ENCODE assay signal across 7 cellular contexts in genomic region chr6:160467261-160467871, GRCh38.
DNase-seq lines count a peak whose midpoint lies in the region; ATAC-seq, FAIRE-seq and TF ChIP-seq lines count a peak whose summit lies in the region.
"Not testable (repeated sequence)": the region's sequence is repeated elsewhere in the genome, so short reads cannot be mapped to it uniquely, and the experiment has no call there.

No MANE protein-coding gene starts in this region.

- H4K91ac ChIP-seq in H1 (replicated peaks; ENCODE audit: insufficient read length, low read length) = not testable (repeated sequence)

- not testable (repeated sequence) for H3K79me1 ChIP-seq in H1 (ENCODE audit: low read depth, low read length)

- H3K79me2 ChIP-seq in H1 (ENCODE audit: control insufficient read depth in 1 of 2, insufficient read depth in 2 of 2, low read length in 2 of 2) = not testable (repeated sequence)

- not testable (repeated sequence) for H3K14ac ChIP-seq in H1 (ENCODE audit: insufficient read length)

- not testable (repeated sequence) for H4K5ac ChIP-seq in H1 (ENCODE audit: insufficient read length, low read depth, low read length)

- POLR2A ChIA-PET in WTC11 (lab: Charles Lee); H1 (lab: Charles Lee; ENCODE audit: partially characterized antibody): not testable (repeated sequence)

- H3K27ac ChIP-seq in H1 (ENCODE audit: low read depth, low read length) = not testable (repeated sequence)

- DNase-seq in DMS53 (lab: John Stamatoyannopoulos, UW) (peak; percentile 8), HT-29 (ENCODE audit: low spot score) (peak; percentile 7), WTC11 (ENCODE audit: low spot score) (peak; percentile 66), H1 (ENCODE audit: low read depth in 1 of 2, low spot score in 2 of 2) (peak in 1 of 2 experiments; percentile 66), islet precursor cell (peak; percentile 66)
- not testable (repeated sequence) for DNase-seq in frontal cortex (ENCODE audit: low spot score in 2 of 2); progenitor cell of endocrine pancreas (ENCODE audit: low spot score, unreplicated experiment)

- not testable (repeated sequence) for H3K4ac ChIP-seq in H1 (replicated peaks; ENCODE audit: insufficient read length, low read depth, low read length)

- not testable (repeated sequence) for H2AK5ac ChIP-seq in H1 (ENCODE audit: low read depth, low read length)

- 73% methylated on average over 14 of the region's 14 CpGs; no CpG with 5 or more reads in 1 of the 2 experiments for WGBS in H1 (ENCODE audit: extremely low coverage in 1 of 2, insufficient coverage in 1 of 2, insufficient read length in 1 of 2, insufficient replicate concordance in 2 of 2, low coverage in 1 of 2, low lambda C conversion rate in 2 of 2, missing lambda C conversion rate in 1 of 2), 2 experiments

- H3K18ac ChIP-seq in H1 (ENCODE audit: extremely low read depth, low read length) = not testable (repeated sequence)

- not testable (repeated sequence) for H2BK20ac ChIP-seq in H1 (ENCODE audit: low read length)

- H3K4me1 Mint-ChIP-seq in WTC11; progenitor cell of endocrine pancreas (ENCODE audit: low read depth): not testable (repeated sequence)

- TF ChIP-seq POLR2A in H1 (IDR thresholded peaks at IDR 0.05; ENCODE audit: control extremely low read depth in 1 of 2, low read depth in 2 of 2, low read length in 2 of 2) = not testable (repeated sequence)

- not testable (repeated sequence) for H3K36me3 ChIP-seq in H1 (ENCODE audit: control insufficient read depth in 2 of 4, insufficient read depth in 4 of 4, low read length in 3 of 4)

- not testable (repeated sequence) for H4K8ac ChIP-seq in H1 (ENCODE audit: extremely low read depth, insufficient read depth, low read length)

- CTCF ChIA-PET in WTC11 (lab: Charles Lee) (interaction anchor here (1.0 kb wide), 1 partner anchor 333 kb away, joined by 3 read pairs; no protein-coding TSS in a partner anchor), H1 (lab: Charles Lee; ENCODE audit: partially characterized antibody) (interaction anchor here (0.6 to 1.3 kb wide), 5 partner anchors 9 to 34 kb away, joined by 3 to 4 read pairs (median 3); no protein-coding TSS in a partner anchor)

- peak overlapping the region; percentile 14; the same call in 1 of the 2 replicates for H2AFZ ChIP-seq in H1 (ENCODE audit: low read length)

- not testable (repeated sequence) for H3K23me2 ChIP-seq in H1 (ENCODE audit: low read depth, low read length)

- H3K27me3 ChIP-seq in H1 (replicated peaks in 1 of 4; ENCODE audit: control insufficient read depth in 3 of 4, extremely low read depth in 1 of 4, insufficient read depth in 3 of 4, low read length in 3 of 4) = not testable (repeated sequence)

- H3K4me3 ChIP-seq in H1 (ENCODE audit: extremely low read depth in 1 of 4, insufficient read depth in 2 of 4, low read depth in 3 of 4, low read length in 4 of 4) = not testable (repeated sequence)

- H3K36me3 Mint-ChIP-seq in WTC11 = peaks cover 12% of the 10 kb centered on the region
- H3K36me3 Mint-ChIP-seq in progenitor cell of endocrine pancreas (ENCODE audit: insufficient read depth) = not testable (repeated sequence)

- not testable (repeated sequence) for H3K9me3 ChIP-seq in H1 (ENCODE audit: insufficient read depth in 2 of 2, low read depth in 1 of 2, low read length in 1 of 2)

- H3K4me1 ChIP-seq in H1 (replicated peaks in 1 of 4; ENCODE audit: control insufficient read depth in 3 of 4, insufficient read depth in 4 of 4, low read length in 3 of 4) = not testable (repeated sequence)

- H3K4me2 ChIP-seq in H1 (ENCODE audit: insufficient read depth in 1 of 2, low read depth in 2 of 2, low read length in 2 of 2) = not testable (repeated sequence)

- H3K23ac ChIP-seq in H1 (ENCODE audit: insufficient read length) = not testable (repeated sequence)

- TF ChIP-seq CTCF in WTC11 (IDR thresholded peaks at IDR 0.05) (peak; percentile 49), H1 (IDR thresholded peaks at IDR 0.05; ENCODE audit: control extremely low read depth in 1 of 3, insufficient read depth in 1 of 3, low read depth in 1 of 3, low read length in 3 of 3) (peak; percentile 38 to 56 (median 53)), progenitor cell of endocrine pancreas (IDR thresholded peaks at IDR 0.05; ENCODE audit: unreplicated experiment) (peak; percentile 55)

- H3K27ac Mint-ChIP-seq in WTC11 = not testable (repeated sequence)
- peak overlapping the region; percentile 43 for H3K27ac Mint-ChIP-seq in progenitor cell of endocrine pancreas

- not testable (repeated sequence) for H4K20me1 ChIP-seq in H1 (replicated peaks in 1 of 2; ENCODE audit: control insufficient read depth in 1 of 2, insufficient read depth in 2 of 2, low read length in 2 of 2)

- ATAC-seq in WTC11 = peak; percentile 99

- not testable (repeated sequence) for H2BK12ac ChIP-seq in H1 (ENCODE audit: low read depth, low read length)

- H3K9ac ChIP-seq in H1 (replicated peaks in 1 of 4; ENCODE audit: extremely low read depth in 1 of 4, low read depth in 3 of 4, low read length in 3 of 4) = not testable (repeated sequence)

- not testable (repeated sequence) for H3K27me3 Mint-ChIP-seq in WTC11 (ENCODE audit: low read depth); progenitor cell of endocrine pancreas

- H3K56ac ChIP-seq in H1 (replicated peaks; ENCODE audit: insufficient read length, low read depth, low read length) = not testable (repeated sequence)

- peak; percentile 89 for FAIRE-seq in H1 (lab: Jason Lieb, UNC)
- FAIRE-seq in frontal cortex (lab: Jason Lieb, UNC) = peak; percentile 37

- not testable (repeated sequence) for H2BK5ac ChIP-seq in H1 (ENCODE audit: low read depth, low read length)

- TF ChIP-seq RAD21 in H1 (IDR thresholded peaks at IDR 0.05 in 1 of 2, conservative IDR thresholded peaks at IDR 0.05 in 1 of 2; ENCODE audit: low read depth in 2 of 2, low read length in 2 of 2) = peak; percentile 10 to 33; a peak in 3 of 4 replicates

- not testable (repeated sequence) for H3K4me3 Mint-ChIP-seq in WTC11; progenitor cell of endocrine pancreas (ENCODE audit: low read depth)

- not testable (repeated sequence) for H2BK15ac ChIP-seq in H1 (ENCODE audit: low read length)

- peaks cover 15% of the 10 kb centered on the region for H3K9me3 Mint-ChIP-seq in WTC11
- H3K9me3 Mint-ChIP-seq in progenitor cell of endocrine pancreas (ENCODE audit: low read depth) = not testable (repeated sequence)

- TF ChIP-seq EP300 in H1 (IDR thresholded peaks at IDR 0.05; ENCODE audit: borderline replicate concordance in 1 of 2, low read depth in 2 of 2, low read length in 2 of 2) = not testable (repeated sequence)

- not testable (repeated sequence) for H2BK120ac ChIP-seq in H1 (replicated peaks; ENCODE audit: low read depth, low read length)

TF ChIP-seq in H1, 55 proteins besides CTCF, POLR2A, EP300 and RAD21:
- TF ChIP-seq TEAD4 (IDR thresholded peaks at IDR 0.05; ENCODE audit: low read depth, low read length) = 0 out of 2 replicates have a peak, but pooled peaks have one; percentile 29
